2 cellular contexts compared by ENCODE assay signal in genomic region chr21:46041183-46041582, GRCh38.
TF ChIP-seq lines count a peak whose summit lies in the region.

No MANE protein-coding gene starts in this region.

TF ChIP-seq in HEK293, 187 proteins besides CTCF, POLR2A, EP300 and RAD21:
- TF ChIP-seq REST (tag by site-specific recombination; IDR thresholded peaks at IDR 0.05) (peak; percentile 34; the same call in 1 of the 2 replicates), ZBTB21 (tag by site-specific recombination; IDR thresholded peaks at IDR 0.05) (no peak), ZNF138 (tag by site-specific recombination; IDR thresholded peaks at IDR 0.05; ENCODE audit: borderline replicate concordance) (no peak), KLF17 (tag by site-specific recombination; IDR thresholded peaks at IDR 0.05) (no peak), ZFHX2 (tag by site-specific recombination; conservative IDR thresholded peaks at IDR 0.05) (no peak), ZNF626 (tag by site-specific recombination; IDR thresholded peaks at IDR 0.05) (no peak)

TF ChIP-seq in K562, 482 proteins besides CTCF, POLR2A, EP300 and RAD21:
- no peak for TF ChIP-seq CTCFL (IDR thresholded peaks at IDR 0.05; ENCODE audit: borderline replicate concordance, insufficient read depth, low read depth, low read length, poor library complexity, severe bottlenecking)
- peak; percentile 35; the same call in 1 of the 2 replicates for TF ChIP-seq RBFOX2 (IDR thresholded peaks at IDR 0.05; ENCODE audit: low read depth, low read length)
- TF ChIP-seq GTF2F1 (IDR thresholded peaks at IDR 0.05; ENCODE audit: low read depth, low read length): 0 out of 2 replicates have a peak, but pooled peaks have one; percentile 2
- no peak for TF ChIP-seq RBM34 (IDR thresholded peaks at IDR 0.05; ENCODE audit: borderline replicate concordance, insufficient read depth, low read length)
- no peak for TF ChIP-seq KAT2B (IDR thresholded peaks at IDR 0.05; ENCODE audit: low read depth, low read length)
- TF ChIP-seq ZNF175 (CRISPR knock-in tag; IDR thresholded peaks at IDR 0.05; ENCODE audit: low read depth): no peak
- no peak for TF ChIP-seq ZNF253 (CRISPR knock-in tag; conservative IDR thresholded peaks at IDR 0.05)
- TF ChIP-seq ARNT (IDR thresholded peaks at IDR 0.05): no peak
- TF ChIP-seq RFX7 (CRISPR knock-in tag; IDR thresholded peaks at IDR 0.05): no peak
- TF ChIP-seq TFAP4 (CRISPR knock-in tag; IDR thresholded peaks at IDR 0.05; ENCODE audit: borderline replicate concordance): peak; percentile 66
- no peak for TF ChIP-seq ZNF3 (CRISPR knock-in tag; IDR thresholded peaks at IDR 0.05)
- no peak for TF ChIP-seq HDAC8 (tag; IDR thresholded peaks at IDR 0.05)
- no peak for TF ChIP-seq NCOA6 (IDR thresholded peaks at IDR 0.05)
- TF ChIP-seq KLF13 (tag; IDR thresholded peaks at IDR 0.05; ENCODE audit: borderline replicate concordance, low read depth): 0 out of 2 replicates have a peak, but pooled peaks have one; percentile 7
- TF ChIP-seq L3MBTL2 (IDR thresholded peaks at IDR 0.05): 0 out of 2 replicates have a peak, but pooled peaks have one; percentile 1
- TF ChIP-seq IRF1 (CRISPR knock-in tag; IDR thresholded peaks at IDR 0.05; ENCODE audit: borderline replicate concordance): no peak
- no peak for TF ChIP-seq TCF7L2 (IDR thresholded peaks at IDR 0.05; ENCODE audit: low read depth, low read length)
- no peak for TF ChIP-seq BHLHE40 (IDR thresholded peaks at IDR 0.05; ENCODE audit: low read length)
- TF ChIP-seq FOXO4 (CRISPR knock-in tag; IDR thresholded peaks at IDR 0.05): no peak
- no peak for TF ChIP-seq SPI1 (IDR thresholded peaks at IDR 0.05; ENCODE audit: borderline replicate concordance, low read depth, low read length)
- TF ChIP-seq ZNF316 (IDR thresholded peaks at IDR 0.05): peak; percentile 8; the same call in 1 of the 2 replicates
- TF ChIP-seq SNRNP70 (optimal IDR thresholded peaks at IDR 0.05; ENCODE audit: low read depth, low read length): no peak
- no peak for TF ChIP-seq ELK1 (CRISPR knock-in tag; IDR thresholded peaks at IDR 0.05)
